9 cellular contexts compared by ENCODE assay signal in genomic region chr1:1397839-1398523, GRCh38. TPM values are rescaled to one million over a fixed set of nuclear protein-coding genes. Genes with fewer than 3 reads are reported as not detected.
A peak's percentile ranks its signal among the peaks of the same experiment; 100 is the strongest.
DNase-seq lines count a peak whose midpoint lies in the region; ATAC-seq and TF ChIP-seq lines count a peak whose summit lies in the region.
"Had no signal": no experiment of that assay in that cellular context is flagged by ENCODE, and none has a peak within 500 bp of the region (broad histone marks: within the 10 kb centered on the region; RNA-seq: fewer than 3 reads in every experiment).

No MANE protein-coding gene starts in this region.

- H3K9me3 ChIP-seq in SK-N-SH: no peaks in the 10 kb centered on the region
- no peaks in the 10 kb centered on the region for H3K9me3 ChIP-seq in WERI-Rb-1 (ENCODE audit: severe bottlenecking)
- H3K9me3 ChIP-seq in right cardiac atrium (ENCODE audit: control insufficient read depth, low read length): no peaks in the 10 kb centered on the region
- H3K9me3 ChIP-seq: adrenal gland had no signal

- no peaks in the 10 kb centered on the region for H3K27me3 Mint-ChIP-seq in stimulated activated naive B cell treated with anti-CD40 and anti-IgM and Interleukin-4, amounts not matched to agents 10 μg/mL and 1 μg/mL and 100 μg/mL, for 72 hours

- POLR2A ChIA-PET in SK-N-SH (lab: Yijun Ruan, JAX): no interaction called here

- CTCF ChIA-PET in SK-N-SH (lab: Yijun Ruan, JAX): interaction anchor here (1.0 to 3.8 kb wide), 3 partner anchors 9 to 23 kb away, joined by 3 to 16 read pairs (median 14); partner anchors contain the start of genes AURKAIP1 and MRPL20

- H2AFZ ChIP-seq in SK-N-SH (ENCODE audit: low read depth): no peak overlapping the region

- peaks cover 54 to 61% of the 10 kb centered on the region in 2 donors for H3K36me3 Mint-ChIP-seq in stimulated activated naive B cell treated with anti-CD40 and anti-IgM and Interleukin-4, amounts not matched to agents 10 μg/mL and 1 μg/mL and 100 μg/mL, for 72 hours

- 0 out of 4 replicates have a peak overlapping the region, but pooled peaks of 1 of the 2 experiments have one; percentile 6 for H3K27ac ChIP-seq in SK-N-SH (ENCODE audit: low read depth in 2 of 2, low read length in 1 of 2)
- peak overlapping the region; percentile 83 for H3K27ac ChIP-seq in WERI-Rb-1
- no peak overlapping the region for H3K27ac ChIP-seq in right cardiac atrium (ENCODE audit: low read length)

- peaks cover 6 to 23% of the 10 kb centered on the region in 2 experiments; a peak in 1 of 4 replicates for H3K4me1 ChIP-seq in SK-N-SH (ENCODE audit: control insufficient read depth in 1 of 2, insufficient read depth in 2 of 2, low read depth in 1 of 2, low read length in 1 of 2)
- peaks cover 7% of the 10 kb centered on the region for H3K4me1 ChIP-seq in right cardiac atrium (ENCODE audit: control insufficient read depth, insufficient read depth, low read length)

- H4K20me1 ChIP-seq in SK-N-SH (ENCODE audit: insufficient read depth): 0 out of 2 replicates have a peak, but pooled peaks cover 4% of the 10 kb centered on the region

- no peak for TF ChIP-seq EP300 in SK-N-SH (IDR thresholded peaks at IDR 0.05; ENCODE audit: borderline replicate concordance in 1 of 2, low read depth in 1 of 2, low read length in 1 of 2)

- TF ChIP-seq CTCF in SK-N-SH (IDR thresholded peaks at IDR 0.05) (no peak), WERI-Rb-1 (IDR thresholded peaks at IDR 0.05; ENCODE audit: low read depth, low read length) (no peak)

- peaks cover 97% of the 10 kb centered on the region for H3K79me2 ChIP-seq in SK-N-SH (ENCODE audit: insufficient read depth)

- H3K9me3 Mint-ChIP-seq in stimulated activated naive B cell treated with anti-CD40 and anti-IgM and Interleukin-4, amounts not matched to agents 10 μg/mL and 1 μg/mL and 100 μg/mL, for 72 hours: no peaks in the 10 kb centered on the region

- H3K36me3 ChIP-seq in SK-N-SH (replicated peaks in 1 of 2; ENCODE audit: control insufficient read depth in 1 of 2, insufficient read depth in 2 of 2, low read length in 1 of 2) (peaks cover 35 to 44% of the 10 kb centered on the region in 2 experiments), WERI-Rb-1 (peaks cover 84% of the 10 kb centered on the region)

- peaks cover 32 to 60% of the 10 kb centered on the region in 2 donors for H3K4me1 Mint-ChIP-seq in stimulated activated naive B cell treated with anti-CD40 and anti-IgM and Interleukin-4, amounts not matched to agents 10 μg/mL and 1 μg/mL and 100 μg/mL, for 72 hours

- ATAC-seq in SK-N-SH treated with all-trans-retinoic acid at 6 μM for 48 hours (no peak), right cardiac atrium (no peak)
- no peak for ATAC-seq in stimulated activated naive B cell treated with anti-CD40 and anti-IgM and Interleukin-4, amounts not matched to agents 10 μg/mL and 1 μg/mL and 100 μg/mL, for 72 hours (replicated peaks)

- DNase-seq in SK-N-SH: peak; percentile 16
- DNase-seq in WERI-Rb-1: no peak
- DNase-seq in right cardiac atrium: peak; percentile 29 to 53 (median 45)
- DNase-seq in stimulated activated naive B cell treated with anti-CD40 and anti-IgM and Interleukin-4, amounts not matched to agents 10 μg/mL and 1 μg/mL and 100 μg/mL, for 72 hours: no peak
- no peak for DNase-seq in NCI-H748 (lab: John Stamatoyannopoulos, UW; ENCODE audit: unreplicated experiment)
- no peak for DNase-seq in posterior vena cava (ENCODE audit: low spot score)
- DNase-seq in NCI-H1105 treated with DMSO at 0.1 percent for 48 hours (lab: John Stamatoyannopoulos, UW): no peak

- peaks cover 16% of the 10 kb centered on the region for H3F3A ChIP-seq in SK-N-SH (replicated peaks; ENCODE audit: insufficient read depth)

- 57% methylated on average over 18 of the region's 19 CpGs for WGBS in SK-N-SH (ENCODE audit: low lambda C conversion rate)
- 46% methylated on average over 19 of the region's 19 CpGs for WGBS in right cardiac atrium

- H3K4me3 Mint-ChIP-seq in stimulated activated naive B cell treated with anti-CD40 and anti-IgM and Interleukin-4, amounts not matched to agents 10 μg/mL and 1 μg/mL and 100 μg/mL, for 72 hours: peak overlapping the region; percentile 89 to 95

- peak overlapping the region; percentile 93 for H3K4me2 ChIP-seq in SK-N-SH

- H3K4me3 ChIP-seq in SK-N-SH (ENCODE audit: low read depth in 2 of 2, low read length in 1 of 2): peak overlapping the region; percentile 74 to 78
- H3K4me3 ChIP-seq in WERI-Rb-1 (ENCODE audit: low read depth, low read length): peak overlapping the region; percentile 75
- H3K4me3 ChIP-seq in right cardiac atrium (ENCODE audit: low read length): peak overlapping the region; percentile 92

- TF ChIP-seq RAD21 in SK-N-SH (IDR thresholded peaks at IDR 0.05; ENCODE audit: low read length): no peak

- H3K9me2 ChIP-seq in SK-N-SH: no peaks in the 10 kb centered on the region

- H3K9ac ChIP-seq in SK-N-SH: peak overlapping the region; percentile 93

- H3K27me3 ChIP-seq in SK-N-SH (ENCODE audit: insufficient read depth) (no peaks in the 10 kb centered on the region), WERI-Rb-1 (ENCODE audit: insufficient read depth, low read depth, severe bottlenecking) (no peaks in the 10 kb centered on the region), right cardiac atrium (ENCODE audit: control insufficient read depth, insufficient read depth) (no peaks in the 10 kb centered on the region)
- H3K27me3 ChIP-seq: adrenal gland had no signal

- intact Hi-C loops in right cardiac atrium (cut with DNase I) (no loop called here), posterior vena cava (cut with DNase I) (no loop called here)

- H3K27ac Mint-ChIP-seq in stimulated activated naive B cell treated with anti-CD40 and anti-IgM and Interleukin-4, amounts not matched to agents 10 μg/mL and 1 μg/mL and 100 μg/mL, for 72 hours: peak overlapping the region; percentile 93

TF ChIP-seq in SK-N-SH, 30 proteins besides CTCF, POLR2A, EP300 and RAD21 (continues in another document):
- TF ChIP-seq FOXM1 (IDR thresholded peaks at IDR 0.05; ENCODE audit: low read depth) (no peak), IRF3 (IDR thresholded peaks at IDR 0.05; ENCODE audit: low read depth, low read length) (no peak), CHD2 (IDR thresholded peaks at IDR 0.05; ENCODE audit: low read length, partially characterized antibody) (no peak)

TF ChIP-seq in SK-N-SH treated with all-trans-retinoic acid at 6 μM for 48 hours, 23 proteins besides CTCF, POLR2A, EP300 and RAD21 (continues in another document):
- TF ChIP-seq CSDC2 (CRISPR knock-in tag; IDR thresholded peaks at IDR 0.05) (no peak), ZNF8 (CRISPR knock-in tag; IDR thresholded peaks at IDR 0.05) (no peak), ZC3H10 (CRISPR knock-in tag; IDR thresholded peaks at IDR 0.05) (no peak), PPARA (CRISPR knock-in tag; IDR thresholded peaks at IDR 0.05; ENCODE audit: borderline replicate concordance) (no peak), SNAI2 (CRISPR knock-in tag; IDR thresholded peaks at IDR 0.05) (no peak), TSHZ2 (CRISPR knock-in tag; IDR thresholded peaks at IDR 0.05) (no peak)

RNA-seq across cellular contexts. Expression of gene CCNL2, which starts 1.2 kb away (rescaled TPM):
- polyA plus RNA-seq in SK-N-SH (2012; rRNA removed) (362 and 475 TPM in 2 replicates), right cardiac atrium (81.7 TPM)
- 51.6 and 68.2 TPM in 2 replicates for polyA plus RNA-seq in SK-N-SH (2012; cell fraction: cytosol; rRNA removed)
- polyA plus RNA-seq in SK-N-SH (2012; cell fraction: nucleus; rRNA removed): 3,259 and 3,720 TPM in 2 replicates
- total RNA-seq in right cardiac atrium (10 to 100 TPM; 61.2 to 83.1 (median 67.2) TPM), posterior vena cava (100 to 1,000 TPM; 102 to 109 TPM)

RNA-seq across cellular contexts. Expression of gene MRPL20, which starts 9.1 kb away (rescaled TPM):
- polyA plus RNA-seq in SK-N-SH (2012; rRNA removed): 159 and 210 TPM in 2 replicates
- 202 and 236 TPM in 2 replicates for polyA plus RNA-seq in SK-N-SH (2012; cell fraction: cytosol; rRNA removed)
- polyA plus RNA-seq in SK-N-SH (2012; cell fraction: nucleus; rRNA removed): 104 and 133 TPM in 2 replicates
- 100 to 1,000 TPM; 121 to 144 (median 132) TPM for total RNA-seq in right cardiac atrium
- polyA plus RNA-seq in right cardiac atrium: 190 TPM
- 10 to 100 TPM; 69.7 to 75.0 TPM for total RNA-seq in posterior vena cava

RNA-seq across cellular contexts. Expression of gene AURKAIP1, which starts 23.0 kb away (rescaled TPM):
- polyA plus RNA-seq in SK-N-SH (2012; rRNA removed) (175 and 214 TPM in 2 replicates), right cardiac atrium (331 TPM)
- 124 and 141 TPM in 2 replicates for polyA plus RNA-seq in SK-N-SH (2012; cell fraction: cytosol; rRNA removed)
- 147 and 267 TPM in 2 replicates for polyA plus RNA-seq in SK-N-SH (2012; cell fraction: nucleus; rRNA removed)
- total RNA-seq in right cardiac atrium (100 to 1,000 TPM; 175 to 210 (median 188) TPM), posterior vena cava (10 to 100 TPM; 70.9 to 78.8 TPM)

RNA-seq across cellular contexts. Expression of gene ANKRD65, which starts 23.1 kb away (rescaled TPM):
- polyA plus RNA-seq in SK-N-SH (2012; rRNA removed) (0.06 and 0.07 TPM in 2 replicates), right cardiac atrium (4.5 TPM)
- polyA plus RNA-seq in SK-N-SH (2012; cell fraction: cytosol; rRNA removed): 0.04 and 0.05 TPM in 2 replicates
- polyA plus RNA-seq in SK-N-SH (2012; cell fraction: nucleus; rRNA removed): 0.43 and 0.46 TPM in 2 replicates
- total RNA-seq in right cardiac atrium (1 to 10 TPM; 1.6 to 3.6 (median 2.9) TPM), posterior vena cava (1 to 10 TPM; 2.4 to 7.4 TPM)

RNA-seq across cellular contexts. Expression of gene VWA1, which starts 37.5 kb away (rescaled TPM):
- polyA plus RNA-seq in SK-N-SH (2012; rRNA removed): 5.3 and 7.4 TPM in 2 replicates
- polyA plus RNA-seq in SK-N-SH (2012; cell fraction: cytosol; rRNA removed): 3.2 and 5.0 TPM in 2 replicates
- polyA plus RNA-seq in SK-N-SH (2012; cell fraction: nucleus; rRNA removed): 5.7 and 8.5 TPM in 2 replicates
- total RNA-seq in right cardiac atrium: 10 to 100 TPM; 25.0 to 38.6 (median 25.6) TPM
- polyA plus RNA-seq in right cardiac atrium: 17.3 TPM
- 10 to 100 TPM; 59.8 to 67.7 TPM for total RNA-seq in posterior vena cava

Comparison
In these comparisons a context has a peak if more than half of its experiments do, and no peak if none do; other contexts are left out.
1. DNase-seq: peak in SK-N-SH (single experiment) and right cardiac atrium (3 of 3); none in WERI-Rb-1 (single experiment), stimulated activated naive B cell treated with anti-CD40 and anti-IgM and Interleukin-4, amounts not matched to agents 10 μg/mL and 1 μg/mL and 100 μg/mL, for 72 hours (single experiment), NCI-H748 (single experiment), posterior vena cava (single experiment) and NCI-H1105 treated with DMSO at 0.1 percent for 48 hours (single experiment).
2. Peak in every context shown above with its lines, with median percentiles within 50 percentile points of each other: H3K4me3 ChIP-seq.